Comparison of ENCODE assay signal across 15 cellular contexts in genomic region chr2:203763425-203764272, GRCh38. TPM values are rescaled to one million over a fixed set of nuclear protein-coding genes. Genes with fewer than 3 reads are reported as not detected.
DNase-seq lines count a peak whose midpoint lies in the region; ATAC-seq and TF ChIP-seq lines count a peak whose summit lies in the region.
"Had no signal": no experiment of that assay in that cellular context is flagged by ENCODE, and none has a peak within 500 bp of the region (broad histone marks: within the 10 kb centered on the region; RNA-seq: fewer than 3 reads in every experiment).

No MANE protein-coding gene starts in this region.

- no peak overlapping the region for H2BK15ac ChIP-seq in mesenchymal stem cell (ENCODE audit: low read depth, poor library complexity, severe bottlenecking)

- POLR2A ChIA-PET in CD8-positive, alpha-beta T cell (lab: Charles Lee), result interaction anchor here (0.8 to 1.2 kb wide), 4 partner anchors 21 to 49 kb away, joined by 3 to 4 read pairs (median 4); no protein-coding TSS in a partner anchor
- POLR2A ChIA-PET in activated CD4-positive, alpha-beta memory T cell treated with anti-CD3 and anti-CD28 coated beads, Interleukin-2, amount 10 ng/mL, durations not matched to agents 7 days and 5 days (lab: Charles Lee), result interaction anchor here (0.8 to 2.0 kb wide), 9 partner anchors 15 to 277 kb away, joined by 3 to 20 read pairs (median 4); no protein-coding TSS in a partner anchor

- no peak overlapping the region for H4K8ac ChIP-seq in mesenchymal stem cell (ENCODE audit: low read length)

- H3K9me3 ChIP-seq in CD8-positive, alpha-beta T cell (ENCODE audit: low read length), result no peaks in the 10 kb centered on the region
- H3K9me3 ChIP-seq in mucosa of descending colon (peaks cover 4% of the 10 kb centered on the region), mesenchymal stem cell (ENCODE audit: control insufficient read depth, low read length) (no peaks in the 10 kb centered on the region)
- H3K9me3 ChIP-seq: heart right ventricle, neutrophil had no signal

- H3K27me3 ChIP-seq in CD8-positive, alpha-beta T cell (ENCODE audit: insufficient read depth, low read length), result no peaks in the 10 kb centered on the region
- H3K27me3 ChIP-seq in mesenchymal stem cell (ENCODE audit: control insufficient read depth in 1 of 2, insufficient read depth in 1 of 2, low read length in 2 of 2), result no peaks in the 10 kb centered on the region
- H3K27me3 ChIP-seq: BLaER1, cardiac muscle cell, heart right ventricle, neutrophil had no signal

- no peak overlapping the region for H3K9ac ChIP-seq in mesenchymal stem cell (ENCODE audit: low read length)
- H3K9ac ChIP-seq: BLaER1 had no signal

- H3K14ac ChIP-seq in mesenchymal stem cell (ENCODE audit: low read length in 2 of 2), result no peak overlapping the region

- ATAC-seq in CD8-positive, alpha-beta T cell, result peak; percentile 91
- ATAC-seq in GM21529 (IDR thresholded peaks at IDR 0.05; ENCODE audit: unreplicated experiment), result peak; percentile 59
- ATAC-seq in mucosa of descending colon, result peak; percentile 38
- no peak for ATAC-seq in HG03460 (IDR thresholded peaks at IDR 0.05; ENCODE audit: unreplicated experiment)
- ATAC-seq: stimulated activated memory B cell treated with anti-CD40 and anti-IgM and Interleukin-4, amounts not matched to agents 10 μg/mL and 1 μg/mL and 100 μg/mL, for 72 hours had no signal

- no peaks in the 10 kb centered on the region for H3K79me1 ChIP-seq in mesenchymal stem cell (replicated peaks; ENCODE audit: low read length, poor library complexity, severe bottlenecking)

- H3K27ac Mint-ChIP-seq in CD8-positive, alpha-beta T cell, result peak overlapping the region; percentile 83
- H3K27ac Mint-ChIP-seq in activated CD4-positive, alpha-beta memory T cell treated with anti-CD3 and anti-CD28 coated beads, Interleukin-2, amount 10 ng/mL, durations not matched to agents 7 days and 5 days, result peak overlapping the region; percentile 36
- H3K27ac Mint-ChIP-seq: stimulated activated memory B cell treated with anti-CD40 and anti-IgM and Interleukin-4, amounts not matched to agents 10 μg/mL and 1 μg/mL and 100 μg/mL, for 72 hours had no signal

- H3K4me1 Mint-ChIP-seq in CD8-positive, alpha-beta T cell (ENCODE audit: low read depth), result peaks cover 71% of the 10 kb centered on the region
- peaks cover 36% of the 10 kb centered on the region for H3K4me1 Mint-ChIP-seq in activated CD4-positive, alpha-beta memory T cell treated with anti-CD3 and anti-CD28 coated beads, Interleukin-2, amount 10 ng/mL, durations not matched to agents 7 days and 5 days
- H3K4me1 Mint-ChIP-seq: stimulated activated memory B cell treated with anti-CD40 and anti-IgM and Interleukin-4, amounts not matched to agents 10 μg/mL and 1 μg/mL and 100 μg/mL, for 72 hours had no signal

- no peak overlapping the region for H3K18ac ChIP-seq in mesenchymal stem cell (ENCODE audit: low read depth in 1 of 2, low read length in 2 of 2)

- H3K4me3 Mint-ChIP-seq in CD8-positive, alpha-beta T cell, result no peak overlapping the region
- H3K4me3 Mint-ChIP-seq in activated CD4-positive, alpha-beta memory T cell treated with anti-CD3 and anti-CD28 coated beads, Interleukin-2, amount 10 ng/mL, durations not matched to agents 7 days and 5 days, result no peak overlapping the region
- H3K4me3 Mint-ChIP-seq: stimulated activated memory B cell treated with anti-CD40 and anti-IgM and Interleukin-4, amounts not matched to agents 10 μg/mL and 1 μg/mL and 100 μg/mL, for 72 hours had no signal

- no peak overlapping the region for H3K27ac ChIP-seq in CD8-positive, alpha-beta T cell (ENCODE audit: low read depth, low read length)
- H3K27ac ChIP-seq in mesenchymal stem cell (ENCODE audit: low read length, poor library complexity, severe bottlenecking), result no peak overlapping the region
- H3K27ac ChIP-seq: BLaER1, cardiac muscle cell, heart right ventricle, neutrophil had no signal

- H2BK5ac ChIP-seq in mesenchymal stem cell (ENCODE audit: low read depth, low read length, poor library complexity, severe bottlenecking), result no peak overlapping the region

- TF ChIP-seq CTCF in CD8-positive, alpha-beta T cell (IDR thresholded peaks at IDR 0.05), result no peak
- no peak for TF ChIP-seq CTCF in mucosa of descending colon (IDR thresholded peaks at IDR 0.05)

- no peak overlapping the region for H2AK5ac ChIP-seq in mesenchymal stem cell (ENCODE audit: low read length, severe bottlenecking)

- DNase-seq in CD8-positive, alpha-beta T cell, result no peak
- no peak for DNase-seq in activated CD4-positive, alpha-beta memory T cell treated with anti-CD3 and anti-CD28 coated beads, Interleukin-2, amount 10 ng/mL, durations not matched to agents 7 days and 5 days
- no peak for DNase-seq in mucosa of descending colon
- no peak for DNase-seq in SIG-M5 (lab: John Stamatoyannopoulos, UW)
- no peak for DNase-seq in mesenchymal stem cell
- DNase-seq in NAMALWA (ENCODE audit: low spot score), result no peak
- DNase-seq: heart right ventricle had no signal

- peaks cover 34% of the 10 kb centered on the region for H3K4me1 ChIP-seq in CD8-positive, alpha-beta T cell (ENCODE audit: insufficient read depth, low read length)
- H3K4me1 ChIP-seq in mucosa of descending colon (ENCODE audit: low read depth) (no peaks in the 10 kb centered on the region), mesenchymal stem cell (ENCODE audit: control insufficient read depth, insufficient read depth, low read depth, low read length) (peaks cover 14% of the 10 kb centered on the region)
- H3K4me1 ChIP-seq: BLaER1 had no signal

- H3K4me3 ChIP-seq in CD8-positive, alpha-beta T cell (ENCODE audit: low read depth, low read length), result no peak overlapping the region
- no peak overlapping the region for H3K4me3 ChIP-seq in mucosa of descending colon
- H3K4me3 ChIP-seq in mesenchymal stem cell (ENCODE audit: insufficient read depth in 1 of 2, low read depth in 1 of 2, low read length in 2 of 2), result no peak overlapping the region
- H3K4me3 ChIP-seq: BLaER1, cardiac muscle cell, heart right ventricle had no signal

- no peak overlapping the region for H3K4me2 ChIP-seq in mesenchymal stem cell (ENCODE audit: low read length, poor library complexity, severe bottlenecking)
- H3K4me2 ChIP-seq: BLaER1 had no signal

- H2AFZ ChIP-seq in mesenchymal stem cell (ENCODE audit: low read depth, low read length), result no peak overlapping the region

- intact Hi-C loops in CD8-positive, alpha-beta T cell (cut with DNase I, micrococcal nuclease), result loop anchor here (2.0 to 10.0 kb wide), 4 partner anchors 19 to 59 kb away; partner anchors contain the start of gene CD28 (in 1 of the 2)
- intact Hi-C loops in mucosa of descending colon (cut with DNase I, micrococcal nuclease), result no loop called here

- 78% methylated on average over 6 of the region's 6 CpGs for WGBS in mesenchymal stem cell

- H3K4ac ChIP-seq in mesenchymal stem cell (ENCODE audit: low read depth in 1 of 2, low read length in 2 of 2), result no peak overlapping the region

- peaks cover under 1% of the 10 kb centered on the region for H3K9me3 Mint-ChIP-seq in CD8-positive, alpha-beta T cell
- H3K9me3 Mint-ChIP-seq in activated CD4-positive, alpha-beta memory T cell treated with anti-CD3 and anti-CD28 coated beads, Interleukin-2, amount 10 ng/mL, durations not matched to agents 7 days and 5 days, result peaks cover 19% of the 10 kb centered on the region
- H3K9me3 Mint-ChIP-seq: stimulated activated memory B cell treated with anti-CD40 and anti-IgM and Interleukin-4, amounts not matched to agents 10 μg/mL and 1 μg/mL and 100 μg/mL, for 72 hours had no signal

- H2BK120ac ChIP-seq in mesenchymal stem cell (ENCODE audit: low read depth, low read length), result no peak overlapping the region

- no peaks in the 10 kb centered on the region for H3K27me3 Mint-ChIP-seq in CD8-positive, alpha-beta T cell (ENCODE audit: low read depth)
- no peaks in the 10 kb centered on the region for H3K27me3 Mint-ChIP-seq in activated CD4-positive, alpha-beta memory T cell treated with anti-CD3 and anti-CD28 coated beads, Interleukin-2, amount 10 ng/mL, durations not matched to agents 7 days and 5 days

- peaks cover 31% of the 10 kb centered on the region for H3K36me3 Mint-ChIP-seq in CD8-positive, alpha-beta T cell
- H3K36me3 Mint-ChIP-seq in activated CD4-positive, alpha-beta memory T cell treated with anti-CD3 and anti-CD28 coated beads, Interleukin-2, amount 10 ng/mL, durations not matched to agents 7 days and 5 days (ENCODE audit: low read depth), result peaks cover 71% of the 10 kb centered on the region
- H3K36me3 Mint-ChIP-seq: stimulated activated memory B cell treated with anti-CD40 and anti-IgM and Interleukin-4, amounts not matched to agents 10 μg/mL and 1 μg/mL and 100 μg/mL, for 72 hours had no signal

- no peak overlapping the region for H2BK12ac ChIP-seq in mesenchymal stem cell (ENCODE audit: low read length in 2 of 2)

- no peak overlapping the region for H3K23ac ChIP-seq in mesenchymal stem cell (ENCODE audit: low read length in 2 of 2)

- no peak overlapping the region for H4K91ac ChIP-seq in mesenchymal stem cell (ENCODE audit: low read length)

- CTCF ChIA-PET in CD8-positive, alpha-beta T cell (lab: Charles Lee), result interaction anchor here (1.6 kb wide), 1 partner anchor 52 kb away, joined by 4 read pairs; no protein-coding TSS in a partner anchor
- CTCF ChIA-PET in activated CD4-positive, alpha-beta memory T cell treated with anti-CD3 and anti-CD28 coated beads, Interleukin-2, amount 10 ng/mL, durations not matched to agents 7 days and 5 days (lab: Charles Lee), result interaction anchor here (1.0 to 1.9 kb wide), 2 partner anchors 15 to 52 kb away, joined by 3 to 6 read pairs; no protein-coding TSS in a partner anchor

- H3K36me3 ChIP-seq in CD8-positive, alpha-beta T cell (ENCODE audit: insufficient read depth, low read length), result no peaks in the 10 kb centered on the region
- H3K36me3 ChIP-seq in mucosa of descending colon (ENCODE audit: low read depth) (no peaks in the 10 kb centered on the region), mesenchymal stem cell (ENCODE audit: control insufficient read depth in 1 of 2, insufficient read depth in 2 of 2, low read depth in 1 of 2, low read length in 2 of 2) (no peaks in the 10 kb centered on the region)
- H3K36me3 ChIP-seq: BLaER1, cardiac muscle cell, heart right ventricle, neutrophil had no signal

RNA-seq across cellular contexts. Expression of gene CD28, which starts 57.2 kb away (rescaled TPM):
- total RNA-seq in CD8-positive, alpha-beta T cell, result 10 to 100 TPM; 78.4 to 80.7 TPM
- 100 to 1,000 TPM; 194 to 205 TPM for total RNA-seq in activated CD4-positive, alpha-beta memory T cell treated with anti-CD3 and anti-CD28 coated beads, Interleukin-2, amount 10 ng/mL, durations not matched to agents 7 days and 5 days
- total RNA-seq in mucosa of descending colon, result 1 to 10 TPM in 2 of 3 donors, under 1 TPM in 1; 0.41 to 1.4 (median 1.3) TPM
- 0.01 TPM for polyA plus RNA-seq in mesenchymal stem cell (2013, experiment 1 of 2)
- 0.01 TPM for polyA plus RNA-seq in mesenchymal stem cell (2013, experiment 2 of 2)
- total RNA-seq: cardiac muscle cell, MCF 10A had no signal
- polyA plus RNA-seq: cardiac muscle cell, endothelial cell of umbilical vein had no signal

Comparison
In these comparisons a context has a peak if more than half of its experiments do, and no peak if none do; other contexts are left out.
1. RNA of gene CD28, which starts 57.2 kb away (total RNA-seq): 194 to 205 TPM in activated CD4-positive, alpha-beta memory T cell treated with anti-CD3 and anti-CD28 coated beads, Interleukin-2, amount 10 ng/mL, durations not matched to agents 7 days and 5 days and 78.4 to 80.7 TPM in CD8-positive, alpha-beta T cell; 0.41 to 1.4 TPM in mucosa of descending colon; every median in the first group is over 10 times any median in the second.
2. intact Hi-C loops: an anchor here in CD8-positive, alpha-beta T cell (2.0 to 10.0 kb wide); none called in mucosa of descending colon.